ENCODE assay signal across 18 cellular contexts in the genomic region with DNA sequence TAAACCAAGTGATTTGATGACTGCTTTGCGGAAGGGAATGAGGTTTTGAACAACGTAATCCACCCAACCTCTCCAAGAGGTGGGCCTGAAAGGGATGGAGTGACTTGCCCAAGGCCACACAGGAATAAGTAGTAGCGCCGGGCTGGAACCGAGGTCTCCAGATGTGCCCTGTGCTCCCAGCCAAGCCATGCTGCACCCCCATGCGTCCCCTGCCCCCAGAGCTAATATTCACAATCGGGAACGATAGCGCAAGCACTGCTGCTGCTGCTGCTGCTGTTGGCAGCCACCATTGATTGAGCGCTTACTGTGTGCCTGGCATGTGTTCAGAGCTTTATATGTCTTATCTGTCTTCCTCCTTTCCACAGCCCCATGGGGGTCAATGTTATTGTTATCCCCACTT. TPM values are rescaled to one million over a fixed set of nuclear protein-coding genes. Genes with fewer than 3 reads are reported as not detected.
"Had no signal": no experiment of that assay in that cellular context is flagged by ENCODE, and none has a peak within 500 bp of the region (broad histone marks: within the 10 kb centered on the region; RNA-seq: fewer than 3 reads in every experiment).

No MANE protein-coding gene starts in this region.

- H3K36me3 ChIP-seq: uterus had no signal

- H3K4me3 ChIP-seq: ascending aorta, cardiac muscle cell, hepatocyte, testis, uterus had no signal

- H3K27me3 ChIP-seq: ascending aorta, cardiac muscle cell, hepatocyte, testis, uterus had no signal

- H3K4me1 ChIP-seq: testis, uterus had no signal

- FAIRE-seq: colon had no signal

- H3K27ac Mint-ChIP-seq: activated CD4-positive, alpha-beta T cell treated with anti-CD3 and anti-CD28 coated beads, Interleukin-2, amount 10 ng/mL, durations not matched to agents 24 days and 14 days; activated naive CD8-positive, alpha-beta T cell treated with anti-CD3 and anti-CD28 coated beads, Interleukin-2, amount 50 U/mL, for 24 hours; nephron; stimulated activated naive CD8-positive, alpha-beta T cell treated with anti-CD3 and anti-CD28 coated beads, Interleukin-15, Interleukin-2, amounts not matched to agents 100 ng/mL and 50 ng/mL, for 24 hours; T-helper 17 cell had no signal

- H3K27me3 Mint-ChIP-seq: activated CD4-positive, alpha-beta T cell treated with anti-CD3 and anti-CD28 coated beads, Interleukin-2, amount 10 ng/mL, durations not matched to agents 24 days and 14 days; activated naive CD8-positive, alpha-beta T cell treated with anti-CD3 and anti-CD28 coated beads, Interleukin-2, amount 50 U/mL, for 24 hours; stimulated activated naive CD8-positive, alpha-beta T cell treated with anti-CD3 and anti-CD28 coated beads, Interleukin-15, Interleukin-2, amounts not matched to agents 100 ng/mL and 50 ng/mL, for 24 hours; T-helper 17 cell had no signal

- H3K4me3 Mint-ChIP-seq: activated CD4-positive, alpha-beta T cell treated with anti-CD3 and anti-CD28 coated beads, Interleukin-2, amount 10 ng/mL, durations not matched to agents 24 days and 14 days; activated naive CD8-positive, alpha-beta T cell treated with anti-CD3 and anti-CD28 coated beads, Interleukin-2, amount 50 U/mL, for 24 hours; nephron; stimulated activated naive CD8-positive, alpha-beta T cell treated with anti-CD3 and anti-CD28 coated beads, Interleukin-15, Interleukin-2, amounts not matched to agents 100 ng/mL and 50 ng/mL, for 24 hours; T-helper 17 cell; WTC11 had no signal

- DNase-seq: activated naive CD4-positive, alpha-beta T cell treated with Interleukin-2 at 50 U/mL for 16 hours; activated naive CD8-positive, alpha-beta T cell treated with anti-CD3 and anti-CD28 coated beads, Interleukin-2, amount 50 U/mL, for 24 hours; effector CD8-positive, alpha-beta T cell; stimulated activated CD4-positive, alpha-beta T cell treated with anti-CD3 and anti-CD28 coated beads, Interleukin-4, amount 100 ng/mL, for 1 hour; stimulated activated CD8-positive, alpha-beta memory T cell treated with anti-CD3 and anti-CD28 coated beads, Interleukin-4, amount 100 ng/mL, for 48 hours; T-helper 17 cell; testis had no signal

- H3K4me1 Mint-ChIP-seq: activated CD4-positive, alpha-beta T cell treated with anti-CD3 and anti-CD28 coated beads, Interleukin-2, amount 10 ng/mL, durations not matched to agents 24 days and 14 days; activated naive CD8-positive, alpha-beta T cell treated with anti-CD3 and anti-CD28 coated beads, Interleukin-2, amount 50 U/mL, for 24 hours; T-helper 17 cell had no signal

- H3K9me3 ChIP-seq: ascending aorta, testis, uterus had no signal

- H3K27ac ChIP-seq: cardiac muscle cell, hepatocyte, testis, uterus had no signal

- ATAC-seq: activated naive CD8-positive, alpha-beta T cell treated with anti-CD3 and anti-CD28 coated beads, Interleukin-2, amount 50 U/mL, for 24 hours; T-helper 17 cell had no signal

- H3K9me3 Mint-ChIP-seq: activated CD4-positive, alpha-beta T cell treated with anti-CD3 and anti-CD28 coated beads, Interleukin-2, amount 10 ng/mL, durations not matched to agents 24 days and 14 days; activated naive CD8-positive, alpha-beta T cell treated with anti-CD3 and anti-CD28 coated beads, Interleukin-2, amount 50 U/mL, for 24 hours; nephron; stimulated activated naive CD8-positive, alpha-beta T cell treated with anti-CD3 and anti-CD28 coated beads, Interleukin-15, Interleukin-2, amounts not matched to agents 100 ng/mL and 50 ng/mL, for 24 hours; WTC11 had no signal

RNA-seq across cellular contexts. Expression of a gene that starts 43.9 kb away (rescaled TPM):
- total RNA-seq: activated CD4-positive, alpha-beta T cell treated with anti-CD3 and anti-CD28 coated beads, Interleukin-2, amount 10 ng/mL, durations not matched to agents 24 days and 14 days; cardiac muscle cell; epithelial cell of proximal tubule; kidney epithelial cell; T-helper 17 cell had no signal
